Comparison of ENCODE assay signal across 1 cellular context in the genomic region with DNA sequence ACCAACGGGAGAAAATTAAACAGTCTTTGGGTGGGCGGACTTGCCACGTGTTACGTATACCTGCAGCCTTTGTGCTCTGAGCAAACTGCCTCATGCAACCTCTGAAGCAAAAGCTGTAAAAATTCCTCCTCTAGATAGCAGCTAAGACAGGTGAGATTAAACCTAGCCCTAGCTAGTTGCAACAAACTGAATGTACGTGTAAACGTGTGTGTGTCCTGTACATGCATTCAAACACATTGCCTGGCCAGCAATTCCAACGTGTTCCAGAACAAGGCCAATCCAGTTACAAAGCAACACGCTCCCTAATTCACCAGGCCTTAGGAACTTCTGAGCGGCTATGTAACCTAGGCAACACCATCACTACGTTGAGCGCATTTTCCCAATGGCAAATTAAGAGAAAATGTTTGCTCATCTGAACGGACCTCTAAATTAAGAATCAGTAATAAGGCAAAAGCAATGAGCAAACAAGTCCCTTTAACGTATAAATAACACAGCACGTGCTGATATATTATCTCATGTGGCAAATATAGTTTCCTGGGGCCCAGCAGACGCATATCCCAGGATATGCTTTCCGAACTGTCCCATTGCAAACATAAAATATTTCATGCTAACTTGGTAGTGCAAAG.
TF ChIP-seq lines count a peak whose summit lies in the region.

No MANE protein-coding gene starts in this region.

TF ChIP-seq in K562, 482 proteins besides CTCF, POLR2A, EP300 and RAD21 (continued from another document):
- TF ChIP-seq, protein P1, sequence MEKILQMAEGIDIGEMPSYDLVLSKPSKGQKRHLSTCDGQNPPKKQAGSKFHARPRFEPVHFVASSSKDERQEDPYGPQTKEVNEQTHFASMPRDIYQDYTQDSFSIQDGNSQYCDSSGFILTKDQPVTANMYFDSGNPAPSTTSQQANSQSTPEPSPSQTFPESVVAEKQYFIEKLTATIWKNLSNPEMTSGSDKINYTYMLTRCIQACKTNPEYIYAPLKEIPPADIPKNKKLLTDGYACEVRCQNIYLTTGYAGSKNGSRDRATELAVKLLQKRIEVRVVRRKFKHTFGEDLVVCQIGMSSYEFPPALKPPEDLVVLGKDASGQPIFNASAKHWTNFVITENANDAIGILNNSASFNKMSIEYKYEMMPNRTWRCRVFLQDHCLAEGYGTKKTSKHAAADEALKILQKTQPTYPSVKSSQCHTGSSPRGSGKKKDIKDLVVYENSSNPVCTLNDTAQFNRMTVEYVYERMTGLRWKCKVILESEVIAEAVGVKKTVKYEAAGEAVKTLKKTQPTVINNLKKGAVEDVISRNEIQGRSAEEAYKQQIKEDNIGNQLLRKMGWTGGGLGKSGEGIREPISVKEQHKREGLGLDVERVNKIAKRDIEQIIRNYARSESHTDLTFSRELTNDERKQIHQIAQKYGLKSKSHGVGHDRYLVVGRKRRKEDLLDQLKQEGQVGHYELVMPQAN (IDR thresholded peaks at IDR 0.05; ENCODE audit: borderline replicate concordance), result peak; percentile 66
- no peak for TF ChIP-seq STAG1 (CRISPR knock-in tag; IDR thresholded peaks at IDR 0.05; ENCODE audit: borderline replicate concordance)
- TF ChIP-seq CREM (IDR thresholded peaks at IDR 0.05; ENCODE audit: low read depth), result no peak
- TF ChIP-seq, protein P2, sequence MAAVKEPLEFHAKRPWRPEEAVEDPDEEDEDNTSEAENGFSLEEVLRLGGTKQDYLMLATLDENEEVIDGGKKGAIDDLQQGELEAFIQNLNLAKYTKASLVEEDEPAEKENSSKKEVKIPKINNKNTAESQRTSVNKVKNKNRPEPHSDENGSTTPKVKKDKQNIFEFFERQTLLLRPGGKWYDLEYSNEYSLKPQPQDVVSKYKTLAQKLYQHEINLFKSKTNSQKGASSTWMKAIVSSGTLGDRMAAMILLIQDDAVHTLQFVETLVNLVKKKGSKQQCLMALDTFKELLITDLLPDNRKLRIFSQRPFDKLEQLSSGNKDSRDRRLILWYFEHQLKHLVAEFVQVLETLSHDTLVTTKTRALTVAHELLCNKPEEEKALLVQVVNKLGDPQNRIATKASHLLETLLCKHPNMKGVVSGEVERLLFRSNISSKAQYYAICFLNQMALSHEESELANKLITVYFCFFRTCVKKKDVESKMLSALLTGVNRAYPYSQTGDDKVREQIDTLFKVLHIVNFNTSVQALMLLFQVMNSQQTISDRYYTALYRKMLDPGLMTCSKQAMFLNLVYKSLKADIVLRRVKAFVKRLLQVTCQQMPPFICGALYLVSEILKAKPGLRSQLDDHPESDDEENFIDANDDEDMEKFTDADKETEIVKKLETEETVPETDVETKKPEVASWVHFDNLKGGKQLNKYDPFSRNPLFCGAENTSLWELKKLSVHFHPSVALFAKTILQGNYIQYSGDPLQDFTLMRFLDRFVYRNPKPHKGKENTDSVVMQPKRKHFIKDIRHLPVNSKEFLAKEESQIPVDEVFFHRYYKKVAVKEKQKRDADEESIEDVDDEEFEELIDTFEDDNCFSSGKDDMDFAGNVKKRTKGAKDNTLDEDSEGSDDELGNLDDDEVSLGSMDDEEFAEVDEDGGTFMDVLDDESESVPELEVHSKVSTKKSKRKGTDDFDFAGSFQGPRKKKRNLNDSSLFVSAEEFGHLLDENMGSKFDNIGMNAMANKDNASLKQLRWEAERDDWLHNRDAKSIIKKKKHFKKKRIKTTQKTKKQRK (IDR thresholded peaks at IDR 0.05; ENCODE audit: borderline replicate concordance, low read depth, low read length), result no peak
- TF ChIP-seq EHMT2 (IDR thresholded peaks at IDR 0.05), result no peak
- TF ChIP-seq ELF4 (CRISPR knock-in tag; IDR thresholded peaks at IDR 0.05), result no peak
- no peak for TF ChIP-seq ZFP1 (CRISPR knock-in tag; IDR thresholded peaks at IDR 0.05)
- no peak for TF ChIP-seq FOXA3 (CRISPR knock-in tag; conservative IDR thresholded peaks at IDR 0.05 in 1 of 2, IDR thresholded peaks at IDR 0.05 in 1 of 2)
- TF ChIP-seq NR2C1 (IDR thresholded peaks at IDR 0.05), result no peak
- no peak for TF ChIP-seq NR2C1 (tag; IDR thresholded peaks at IDR 0.05)
- no peak for TF ChIP-seq KLF16 (IDR thresholded peaks at IDR 0.05)
- TF ChIP-seq HDAC6 (IDR thresholded peaks at IDR 0.05; ENCODE audit: low read depth, low read length), result no peak
- TF ChIP-seq, protein P3, sequence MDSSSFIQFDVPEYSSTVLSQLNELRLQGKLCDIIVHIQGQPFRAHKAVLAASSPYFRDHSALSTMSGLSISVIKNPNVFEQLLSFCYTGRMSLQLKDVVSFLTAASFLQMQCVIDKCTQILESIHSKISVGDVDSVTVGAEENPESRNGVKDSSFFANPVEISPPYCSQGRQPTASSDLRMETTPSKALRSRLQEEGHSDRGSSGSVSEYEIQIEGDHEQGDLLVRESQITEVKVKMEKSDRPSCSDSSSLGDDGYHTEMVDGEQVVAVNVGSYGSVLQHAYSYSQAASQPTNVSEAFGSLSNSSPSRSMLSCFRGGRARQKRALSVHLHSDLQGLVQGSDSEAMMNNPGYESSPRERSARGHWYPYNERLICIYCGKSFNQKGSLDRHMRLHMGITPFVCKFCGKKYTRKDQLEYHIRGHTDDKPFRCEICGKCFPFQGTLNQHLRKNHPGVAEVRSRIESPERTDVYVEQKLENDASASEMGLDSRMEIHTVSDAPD (CRISPR knock-in tag; IDR thresholded peaks at IDR 0.05), result no peak
- TF ChIP-seq SMAD2 (IDR thresholded peaks at IDR 0.05; ENCODE audit: low read depth, low read length), result no peak
- TF ChIP-seq ZNF24 (IDR thresholded peaks at IDR 0.05), result no peak
- TF ChIP-seq, protein P4, sequence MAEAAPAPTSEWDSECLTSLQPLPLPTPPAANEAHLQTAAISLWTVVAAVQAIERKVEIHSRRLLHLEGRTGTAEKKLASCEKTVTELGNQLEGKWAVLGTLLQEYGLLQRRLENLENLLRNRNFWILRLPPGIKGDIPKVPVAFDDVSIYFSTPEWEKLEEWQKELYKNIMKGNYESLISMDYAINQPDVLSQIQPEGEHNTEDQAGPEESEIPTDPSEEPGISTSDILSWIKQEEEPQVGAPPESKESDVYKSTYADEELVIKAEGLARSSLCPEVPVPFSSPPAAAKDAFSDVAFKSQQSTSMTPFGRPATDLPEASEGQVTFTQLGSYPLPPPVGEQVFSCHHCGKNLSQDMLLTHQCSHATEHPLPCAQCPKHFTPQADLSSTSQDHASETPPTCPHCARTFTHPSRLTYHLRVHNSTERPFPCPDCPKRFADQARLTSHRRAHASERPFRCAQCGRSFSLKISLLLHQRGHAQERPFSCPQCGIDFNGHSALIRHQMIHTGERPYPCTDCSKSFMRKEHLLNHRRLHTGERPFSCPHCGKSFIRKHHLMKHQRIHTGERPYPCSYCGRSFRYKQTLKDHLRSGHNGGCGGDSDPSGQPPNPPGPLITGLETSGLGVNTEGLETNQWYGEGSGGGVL (CRISPR knock-in tag; IDR thresholded peaks at IDR 0.05), result no peak
- no peak for TF ChIP-seq POLR2H (tag; IDR thresholded peaks at IDR 0.05; ENCODE audit: low read depth)
- TF ChIP-seq, protein P5, sequence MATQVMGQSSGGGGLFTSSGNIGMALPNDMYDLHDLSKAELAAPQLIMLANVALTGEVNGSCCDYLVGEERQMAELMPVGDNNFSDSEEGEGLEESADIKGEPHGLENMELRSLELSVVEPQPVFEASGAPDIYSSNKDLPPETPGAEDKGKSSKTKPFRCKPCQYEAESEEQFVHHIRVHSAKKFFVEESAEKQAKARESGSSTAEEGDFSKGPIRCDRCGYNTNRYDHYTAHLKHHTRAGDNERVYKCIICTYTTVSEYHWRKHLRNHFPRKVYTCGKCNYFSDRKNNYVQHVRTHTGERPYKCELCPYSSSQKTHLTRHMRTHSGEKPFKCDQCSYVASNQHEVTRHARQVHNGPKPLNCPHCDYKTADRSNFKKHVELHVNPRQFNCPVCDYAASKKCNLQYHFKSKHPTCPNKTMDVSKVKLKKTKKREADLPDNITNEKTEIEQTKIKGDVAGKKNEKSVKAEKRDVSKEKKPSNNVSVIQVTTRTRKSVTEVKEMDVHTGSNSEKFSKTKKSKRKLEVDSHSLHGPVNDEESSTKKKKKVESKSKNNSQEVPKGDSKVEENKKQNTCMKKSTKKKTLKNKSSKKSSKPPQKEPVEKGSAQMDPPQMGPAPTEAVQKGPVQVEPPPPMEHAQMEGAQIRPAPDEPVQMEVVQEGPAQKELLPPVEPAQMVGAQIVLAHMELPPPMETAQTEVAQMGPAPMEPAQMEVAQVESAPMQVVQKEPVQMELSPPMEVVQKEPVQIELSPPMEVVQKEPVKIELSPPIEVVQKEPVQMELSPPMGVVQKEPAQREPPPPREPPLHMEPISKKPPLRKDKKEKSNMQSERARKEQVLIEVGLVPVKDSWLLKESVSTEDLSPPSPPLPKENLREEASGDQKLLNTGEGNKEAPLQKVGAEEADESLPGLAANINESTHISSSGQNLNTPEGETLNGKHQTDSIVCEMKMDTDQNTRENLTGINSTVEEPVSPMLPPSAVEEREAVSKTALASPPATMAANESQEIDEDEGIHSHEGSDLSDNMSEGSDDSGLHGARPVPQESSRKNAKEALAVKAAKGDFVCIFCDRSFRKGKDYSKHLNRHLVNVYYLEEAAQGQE (CRISPR knock-in tag; IDR thresholded peaks at IDR 0.05; ENCODE audit: low read depth), result no peak
- TF ChIP-seq, protein P6, sequence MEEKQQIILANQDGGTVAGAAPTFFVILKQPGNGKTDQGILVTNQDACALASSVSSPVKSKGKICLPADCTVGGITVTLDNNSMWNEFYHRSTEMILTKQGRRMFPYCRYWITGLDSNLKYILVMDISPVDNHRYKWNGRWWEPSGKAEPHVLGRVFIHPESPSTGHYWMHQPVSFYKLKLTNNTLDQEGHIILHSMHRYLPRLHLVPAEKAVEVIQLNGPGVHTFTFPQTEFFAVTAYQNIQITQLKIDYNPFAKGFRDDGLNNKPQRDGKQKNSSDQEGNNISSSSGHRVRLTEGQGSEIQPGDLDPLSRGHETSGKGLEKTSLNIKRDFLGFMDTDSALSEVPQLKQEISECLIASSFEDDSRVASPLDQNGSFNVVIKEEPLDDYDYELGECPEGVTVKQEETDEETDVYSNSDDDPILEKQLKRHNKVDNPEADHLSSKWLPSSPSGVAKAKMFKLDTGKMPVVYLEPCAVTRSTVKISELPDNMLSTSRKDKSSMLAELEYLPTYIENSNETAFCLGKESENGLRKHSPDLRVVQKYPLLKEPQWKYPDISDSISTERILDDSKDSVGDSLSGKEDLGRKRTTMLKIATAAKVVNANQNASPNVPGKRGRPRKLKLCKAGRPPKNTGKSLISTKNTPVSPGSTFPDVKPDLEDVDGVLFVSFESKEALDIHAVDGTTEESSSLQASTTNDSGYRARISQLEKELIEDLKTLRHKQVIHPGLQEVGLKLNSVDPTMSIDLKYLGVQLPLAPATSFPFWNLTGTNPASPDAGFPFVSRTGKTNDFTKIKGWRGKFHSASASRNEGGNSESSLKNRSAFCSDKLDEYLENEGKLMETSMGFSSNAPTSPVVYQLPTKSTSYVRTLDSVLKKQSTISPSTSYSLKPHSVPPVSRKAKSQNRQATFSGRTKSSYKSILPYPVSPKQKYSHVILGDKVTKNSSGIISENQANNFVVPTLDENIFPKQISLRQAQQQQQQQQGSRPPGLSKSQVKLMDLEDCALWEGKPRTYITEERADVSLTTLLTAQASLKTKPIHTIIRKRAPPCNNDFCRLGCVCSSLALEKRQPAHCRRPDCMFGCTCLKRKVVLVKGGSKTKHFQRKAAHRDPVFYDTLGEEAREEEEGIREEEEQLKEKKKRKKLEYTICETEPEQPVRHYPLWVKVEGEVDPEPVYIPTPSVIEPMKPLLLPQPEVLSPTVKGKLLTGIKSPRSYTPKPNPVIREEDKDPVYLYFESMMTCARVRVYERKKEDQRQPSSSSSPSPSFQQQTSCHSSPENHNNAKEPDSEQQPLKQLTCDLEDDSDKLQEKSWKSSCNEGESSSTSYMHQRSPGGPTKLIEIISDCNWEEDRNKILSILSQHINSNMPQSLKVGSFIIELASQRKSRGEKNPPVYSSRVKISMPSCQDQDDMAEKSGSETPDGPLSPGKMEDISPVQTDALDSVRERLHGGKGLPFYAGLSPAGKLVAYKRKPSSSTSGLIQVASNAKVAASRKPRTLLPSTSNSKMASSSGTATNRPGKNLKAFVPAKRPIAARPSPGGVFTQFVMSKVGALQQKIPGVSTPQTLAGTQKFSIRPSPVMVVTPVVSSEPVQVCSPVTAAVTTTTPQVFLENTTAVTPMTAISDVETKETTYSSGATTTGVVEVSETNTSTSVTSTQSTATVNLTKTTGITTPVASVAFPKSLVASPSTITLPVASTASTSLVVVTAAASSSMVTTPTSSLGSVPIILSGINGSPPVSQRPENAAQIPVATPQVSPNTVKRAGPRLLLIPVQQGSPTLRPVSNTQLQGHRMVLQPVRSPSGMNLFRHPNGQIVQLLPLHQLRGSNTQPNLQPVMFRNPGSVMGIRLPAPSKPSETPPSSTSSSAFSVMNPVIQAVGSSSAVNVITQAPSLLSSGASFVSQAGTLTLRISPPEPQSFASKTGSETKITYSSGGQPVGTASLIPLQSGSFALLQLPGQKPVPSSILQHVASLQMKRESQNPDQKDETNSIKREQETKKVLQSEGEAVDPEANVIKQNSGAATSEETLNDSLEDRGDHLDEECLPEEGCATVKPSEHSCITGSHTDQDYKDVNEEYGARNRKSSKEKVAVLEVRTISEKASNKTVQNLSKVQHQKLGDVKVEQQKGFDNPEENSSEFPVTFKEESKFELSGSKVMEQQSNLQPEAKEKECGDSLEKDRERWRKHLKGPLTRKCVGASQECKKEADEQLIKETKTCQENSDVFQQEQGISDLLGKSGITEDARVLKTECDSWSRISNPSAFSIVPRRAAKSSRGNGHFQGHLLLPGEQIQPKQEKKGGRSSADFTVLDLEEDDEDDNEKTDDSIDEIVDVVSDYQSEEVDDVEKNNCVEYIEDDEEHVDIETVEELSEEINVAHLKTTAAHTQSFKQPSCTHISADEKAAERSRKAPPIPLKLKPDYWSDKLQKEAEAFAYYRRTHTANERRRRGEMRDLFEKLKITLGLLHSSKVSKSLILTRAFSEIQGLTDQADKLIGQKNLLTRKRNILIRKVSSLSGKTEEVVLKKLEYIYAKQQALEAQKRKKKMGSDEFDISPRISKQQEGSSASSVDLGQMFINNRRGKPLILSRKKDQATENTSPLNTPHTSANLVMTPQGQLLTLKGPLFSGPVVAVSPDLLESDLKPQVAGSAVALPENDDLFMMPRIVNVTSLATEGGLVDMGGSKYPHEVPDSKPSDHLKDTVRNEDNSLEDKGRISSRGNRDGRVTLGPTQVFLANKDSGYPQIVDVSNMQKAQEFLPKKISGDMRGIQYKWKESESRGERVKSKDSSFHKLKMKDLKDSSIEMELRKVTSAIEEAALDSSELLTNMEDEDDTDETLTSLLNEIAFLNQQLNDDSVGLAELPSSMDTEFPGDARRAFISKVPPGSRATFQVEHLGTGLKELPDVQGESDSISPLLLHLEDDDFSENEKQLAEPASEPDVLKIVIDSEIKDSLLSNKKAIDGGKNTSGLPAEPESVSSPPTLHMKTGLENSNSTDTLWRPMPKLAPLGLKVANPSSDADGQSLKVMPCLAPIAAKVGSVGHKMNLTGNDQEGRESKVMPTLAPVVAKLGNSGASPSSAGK (IDR thresholded peaks at IDR 0.05), result peak; percentile 19; the same call in 1 of the 2 replicates
